In genomic region chr5:107567901-107568671, GRCh38 we compare ENCODE assay signal across 12 cellular contexts.
DNase-seq lines count a peak whose midpoint lies in the region; ATAC-seq and TF ChIP-seq lines count a peak whose summit lies in the region.
"Had no signal": no experiment of that assay in that cellular context is flagged by ENCODE, and none has a peak within 500 bp of the region (broad histone marks: within the 10 kb centered on the region; RNA-seq: fewer than 3 reads in every experiment).

No MANE protein-coding gene starts in this region.

- no peak overlapping the region for H3K56ac ChIP-seq in mesendoderm (ENCODE audit: low read length)

- peaks cover 3 to 22% (median 13%) of the 10 kb centered on the region in 4 donors for H3K4me1 Mint-ChIP-seq in naive thymus-derived CD8-positive, alpha-beta T cell

- peaks cover 6% of the 10 kb centered on the region for H3K79me2 ChIP-seq in mesendoderm (ENCODE audit: control insufficient read depth, insufficient read depth, low read length)

- peak overlapping the region; percentile 49 for H3K4ac ChIP-seq in mesendoderm (ENCODE audit: low read depth, low read length)

- H3K9me3 Mint-ChIP-seq in naive thymus-derived CD8-positive, alpha-beta T cell, result no peaks in the 10 kb centered on the region
- H3K9me3 Mint-ChIP-seq: activated B cell treated with CpG ODN at 0.5 μM for 24 hours; activated naive CD8-positive, alpha-beta T cell treated with anti-CD3 and anti-CD28 coated beads, Interleukin-2, amount 10 ng/mL, durations not matched to agents 7 days and 5 days; stimulated activated naive CD8-positive, alpha-beta T cell treated with anti-CD3 and anti-CD28 coated beads, Interleukin-15, amount 100 ng/mL, for 72 hours had no signal

- H3K4me2 ChIP-seq in mesendoderm (ENCODE audit: low read length), result no peak overlapping the region

- no peak for TF ChIP-seq CTCF in GM12865 (IDR thresholded peaks at IDR 0.05; ENCODE audit: insufficient read depth, low read depth, low read length, missing control alignments)
- TF ChIP-seq CTCF in RWPE1 (conservative IDR thresholded peaks at IDR 0.05; ENCODE audit: low read depth), result no peak

- no peak overlapping the region for H3K18ac ChIP-seq in mesendoderm (ENCODE audit: low read length)

- no peaks in the 10 kb centered on the region for H3K27me3 ChIP-seq in mesendoderm (ENCODE audit: insufficient read depth, low read length, poor library complexity)

- H3K4me1 ChIP-seq in mesendoderm (ENCODE audit: control insufficient read depth, low read depth, low read length), result peaks cover 26% of the 10 kb centered on the region

- H2BK120ac ChIP-seq in mesendoderm (ENCODE audit: low read depth, low read length), result no peak overlapping the region

- peaks cover 12% of the 10 kb centered on the region for H3K79me1 ChIP-seq in mesendoderm (ENCODE audit: low read length)

- H4K5ac ChIP-seq in mesendoderm (ENCODE audit: low read length), result no peak overlapping the region

- no CpG with 5 or more reads among the region's 4 CpGs for WGBS in mesendoderm (ENCODE audit: extremely low coverage, insufficient coverage, low lambda C conversion rate)

- H3K4me3 ChIP-seq in GM12865 (ENCODE audit: low read depth, low read length) (no peak overlapping the region), mesendoderm (ENCODE audit: low read length) (no peak overlapping the region)
- H3K4me3 ChIP-seq: coronary artery had no signal

- H2BK5ac ChIP-seq in mesendoderm (ENCODE audit: low read length), result no peak overlapping the region

- H3K27ac Mint-ChIP-seq in naive thymus-derived CD8-positive, alpha-beta T cell, result no peak overlapping the region
- H3K27ac Mint-ChIP-seq: activated B cell treated with CpG ODN at 0.5 μM for 24 hours; activated naive CD8-positive, alpha-beta T cell treated with anti-CD3 and anti-CD28 coated beads, Interleukin-2, amount 10 ng/mL, durations not matched to agents 7 days and 5 days; stimulated activated naive CD8-positive, alpha-beta T cell treated with anti-CD3 and anti-CD28 coated beads, Interleukin-15, amount 100 ng/mL, for 72 hours had no signal

- CTCF ChIA-PET in RWPE1 (lab: Yijun Ruan, JAX), result interaction anchor here (0.8 to 1.3 kb wide), 2 partner anchors 10 to 14 kb away, joined by 4 to 6 read pairs; no protein-coding TSS in a partner anchor

- H3K36me3 ChIP-seq in mesendoderm (ENCODE audit: control insufficient read depth, insufficient read depth, low read length), result no peaks in the 10 kb centered on the region

- no peak overlapping the region for H3K4me3 Mint-ChIP-seq in naive thymus-derived CD8-positive, alpha-beta T cell
- H3K4me3 Mint-ChIP-seq: activated B cell treated with CpG ODN at 0.5 μM for 24 hours; activated naive CD8-positive, alpha-beta T cell treated with anti-CD3 and anti-CD28 coated beads, Interleukin-2, amount 10 ng/mL, durations not matched to agents 7 days and 5 days; CD14-positive monocyte; stimulated activated naive CD8-positive, alpha-beta T cell treated with anti-CD3 and anti-CD28 coated beads, Interleukin-15, amount 100 ng/mL, for 72 hours had no signal

- H2AK5ac ChIP-seq in mesendoderm (ENCODE audit: low read length), result no peak overlapping the region

- H3K9ac ChIP-seq in mesendoderm (ENCODE audit: low read length), result no peak overlapping the region

- no peak for ATAC-seq in naive thymus-derived CD8-positive, alpha-beta T cell
- ATAC-seq: stimulated activated naive CD8-positive, alpha-beta T cell treated with anti-CD3 and anti-CD28 coated beads, Interleukin-15, amount 100 ng/mL, for 72 hours had no signal

- H2BK15ac ChIP-seq in mesendoderm (replicated peaks; ENCODE audit: low read depth), result no peak overlapping the region

- H3K36me3 Mint-ChIP-seq in naive thymus-derived CD8-positive, alpha-beta T cell, result no peaks in the 10 kb centered on the region
- H3K36me3 Mint-ChIP-seq: activated naive CD8-positive, alpha-beta T cell treated with anti-CD3 and anti-CD28 coated beads, Interleukin-2, amount 10 ng/mL, durations not matched to agents 7 days and 5 days; CD14-positive monocyte had no signal

- no peak overlapping the region for H4K8ac ChIP-seq in mesendoderm (ENCODE audit: low read depth, low read length)

- H3K27ac ChIP-seq in RWPE1 (peak overlapping the region; percentile 80), mesendoderm (ENCODE audit: low read depth, low read length) (no peak overlapping the region)
- H3K27ac ChIP-seq: coronary artery had no signal

- DNase-seq in GM12865 (ENCODE audit: low read depth), result peak; percentile 70
- peak; percentile 52 for DNase-seq in NCI-H1436 (lab: John Stamatoyannopoulos, UW)
- DNase-seq in RWPE1 (ENCODE audit: low spot score), result peak; percentile 72
- DNase-seq in mesendoderm, result peak; percentile 49
- no peak for DNase-seq in anterior cingulate cortex (lab: John Stamatoyannopoulos, UW)
- no peak for DNase-seq in hippocampal formation (lab: John Stamatoyannopoulos, UW)
- DNase-seq in naive thymus-derived CD8-positive, alpha-beta T cell, result no peak
- DNase-seq: activated B cell treated with CpG ODN at 0.5 μM for 24 hours; activated naive CD8-positive, alpha-beta T cell treated with anti-CD3 and anti-CD28 coated beads, Interleukin-2, amount 10 ng/mL, durations not matched to agents 7 days and 5 days; stimulated activated naive CD8-positive, alpha-beta T cell treated with anti-CD3 and anti-CD28 coated beads, Interleukin-15, amount 100 ng/mL, for 72 hours had no signal

- POLR2A ChIA-PET in RWPE1 (lab: Yijun Ruan, JAX; ENCODE audit: low non-redundant PET), result no interaction called here
- POLR2A ChIA-PET in naive thymus-derived CD8-positive, alpha-beta T cell (lab: Charles Lee), result interaction anchor here (0.5 kb wide), 1 partner anchor 10 kb away, joined by 3 read pairs; no protein-coding TSS in a partner anchor

- peaks cover 2 to 38% (median 12%) of the 10 kb centered on the region in 5 donors for H3K27me3 Mint-ChIP-seq in naive thymus-derived CD8-positive, alpha-beta T cell

- H3K23ac ChIP-seq in mesendoderm (ENCODE audit: low read length), result no peak overlapping the region

Comparison
In these comparisons a context has a peak if more than half of its experiments do, and no peak if none do; other contexts are left out.
1. DNase-seq: peak in GM12865 (single experiment), NCI-H1436 (single experiment), RWPE1 (single experiment) and mesendoderm (single experiment); none in anterior cingulate cortex (0 of 58), hippocampal formation (0 of 2) and naive thymus-derived CD8-positive, alpha-beta T cell (0 of 10).